ENCODE assay signal across 1 cellular context in genomic region chr5:180860887-180861822, GRCh38.
TF ChIP-seq lines count a peak whose summit lies in the region.

TSS of gene ZFP62 (minus strand) at chr5:180861276. CDS start at chr5:180861219, 57 bp downstream.

TF ChIP-seq in HepG2, 621 proteins besides CTCF, POLR2A, EP300 and RAD21 (continued from another document and continues in another):
- TF ChIP-seq ZNF142 (CRISPR knock-in tag; IDR thresholded peaks at IDR 0.05) (no peak; the same call in 1 of the 2 replicates), ZNF558 (CRISPR knock-in tag; IDR thresholded peaks at IDR 0.05; ENCODE audit: borderline replicate concordance) (peak; percentile 81; the same call in 1 of the 2 replicates), MXD3 (CRISPR knock-in tag; IDR thresholded peaks at IDR 0.05) (no peak), ZNF232 (CRISPR knock-in tag; IDR thresholded peaks at IDR 0.05; ENCODE audit: borderline replicate concordance) (0 out of 2 replicates have a peak, but pooled peaks have one; percentile 69), ZNF280B (CRISPR knock-in tag; IDR thresholded peaks at IDR 0.05; ENCODE audit: borderline replicate concordance) (no peak; the same call in 1 of the 2 replicates), THAP11 (CRISPR knock-in tag; IDR thresholded peaks at IDR 0.05) (peak; percentile 89), DRAP1 (CRISPR knock-in tag; IDR thresholded peaks at IDR 0.05) (peak; percentile 43; the same call in 1 of the 2 replicates), ZSCAN20 (CRISPR knock-in tag; IDR thresholded peaks at IDR 0.05; ENCODE audit: borderline replicate concordance) (peak; percentile 59; the same call in 1 of the 2 replicates), ZNF18 (CRISPR knock-in tag; IDR thresholded peaks at IDR 0.05; ENCODE audit: insufficient replicate concordance) (peak; percentile 68), ZNF337 (CRISPR knock-in tag; IDR thresholded peaks at IDR 0.05; ENCODE audit: borderline replicate concordance, low read depth) (peak; percentile 61; the same call in 1 of the 2 replicates), DNMT1 (CRISPR knock-in tag; IDR thresholded peaks at IDR 0.05) (no peak), ARID2 (CRISPR knock-in tag; IDR thresholded peaks at IDR 0.05; ENCODE audit: borderline replicate concordance) (peak; percentile 94), NR2C2 (CRISPR knock-in tag; IDR thresholded peaks at IDR 0.05; ENCODE audit: borderline replicate concordance) (peak; percentile 89), KAT8 (CRISPR knock-in tag; IDR thresholded peaks at IDR 0.05) (peak; percentile 84), TEF (CRISPR knock-in tag; IDR thresholded peaks at IDR 0.05) (no peak), TFDP2 (CRISPR knock-in tag; IDR thresholded peaks at IDR 0.05) (peak; percentile 79; the same call in 1 of the 2 replicates), MYPOP (CRISPR knock-in tag; IDR thresholded peaks at IDR 0.05) (peak; percentile 61; the same call in 1 of the 2 replicates), HNF1A (IDR thresholded peaks at IDR 0.05; ENCODE audit: low read depth) (no peak), HNF1A (CRISPR knock-in tag; IDR thresholded peaks at IDR 0.05; ENCODE audit: borderline replicate concordance) (peak; percentile 48; the same call in 1 of the 2 replicates), MED1 (CRISPR knock-in tag; IDR thresholded peaks at IDR 0.05) (peak; percentile 61), ZNF687 (CRISPR knock-in tag; IDR thresholded peaks at IDR 0.05) (peak; percentile 87), ZNF639 (CRISPR knock-in tag; conservative IDR thresholded peaks at IDR 0.05) (peak; percentile 85; the same call in 1 of the 2 replicates), ZNF17 (CRISPR knock-in tag; IDR thresholded peaks at IDR 0.05) (no peak), HNRNPL (IDR thresholded peaks at IDR 0.05; ENCODE audit: low read depth, low read length) (0 out of 2 replicates have a peak, but pooled peaks have one; percentile 46), MBD4 (IDR thresholded peaks at IDR 0.05; ENCODE audit: borderline replicate concordance, low read length) (no peak), ZNF274 (CRISPR knock-in tag; IDR thresholded peaks at IDR 0.05) (peak; percentile 32; the same call in 1 of the 2 replicates)
